In genomic region chr2:197311521-197312033, GRCh38 we compare ENCODE assay signal across 9 cellular contexts. TPM values are rescaled to one million over a fixed set of nuclear protein-coding genes. Genes with fewer than 3 reads are reported as not detected.
DNase-seq lines count a peak whose midpoint lies in the region; ATAC-seq and TF ChIP-seq lines count a peak whose summit lies in the region.
"Had no signal": no experiment of that assay in that cellular context is flagged by ENCODE, and none has a peak within 500 bp of the region (broad histone marks: within the 10 kb centered on the region; RNA-seq: fewer than 3 reads in every experiment).

No MANE protein-coding gene starts in this region.

- no peaks in the 10 kb centered on the region; the same call in 1 of the 2 replicates for H3F3A ChIP-seq in Loucy (ENCODE audit: low read depth)

- H3K79me2 ChIP-seq in Loucy (ENCODE audit: insufficient read depth, low read length) = peaks cover 36% of the 10 kb centered on the region

- peak overlapping the region; percentile 24 for H3K27ac Mint-ChIP-seq in chondrocyte (ENCODE audit: unreplicated experiment)
- peak overlapping the region; percentile 60 for H3K27ac Mint-ChIP-seq in osteocyte (ENCODE audit: unreplicated experiment)

- DNase-seq in EL (peak; percentile 4), chondrocyte (ENCODE audit: low spot score) (no peak), osteocyte (ENCODE audit: extremely low spot score, unreplicated experiment) (no peak), ureter (ENCODE audit: low spot score) (no peak), NCI-H1092 (lab: John Stamatoyannopoulos, UW) (no peak), GM20000 (ENCODE audit: low spot score) (no peak)
- DNase-seq: midbrain had no signal

- no peaks in the 10 kb centered on the region for H3K27me3 ChIP-seq in Loucy (ENCODE audit: insufficient read depth, low read length, poor library complexity, severe bottlenecking)

- no peaks in the 10 kb centered on the region for H3K9me3 ChIP-seq in Loucy (ENCODE audit: insufficient read depth, low read depth, low read length)

- peaks cover 40% of the 10 kb centered on the region for H3K4me1 ChIP-seq in Loucy (ENCODE audit: insufficient read depth, low read length, poor library complexity, severe bottlenecking)

- H3K36me3 ChIP-seq in Loucy (ENCODE audit: insufficient read depth, low read length) = no peaks in the 10 kb centered on the region

- TF ChIP-seq CTCF in Loucy (conservative IDR thresholded peaks at IDR 0.05; ENCODE audit: low read length) = no peak
- no peak for TF ChIP-seq CTCF in chondrocyte (IDR thresholded peaks at IDR 0.05)
- no peak for TF ChIP-seq CTCF in osteocyte (IDR thresholded peaks at IDR 0.05)
- TF ChIP-seq CTCF in GM20000 (IDR thresholded peaks at IDR 0.05; ENCODE audit: extremely low read depth, missing control alignments) = no peak

- H3K4me3 Mint-ChIP-seq in chondrocyte (ENCODE audit: unreplicated experiment) (peak overlapping the region; percentile 69), osteocyte (ENCODE audit: unreplicated experiment) (peak overlapping the region; percentile 75)

- H3K9me2 ChIP-seq in Loucy (replicated peaks; ENCODE audit: low read depth, low read length) = no peaks in the 10 kb centered on the region

- H3K4me3 ChIP-seq in Loucy (ENCODE audit: low read length, poor library complexity, severe bottlenecking) = peak overlapping the region; percentile 78

- H3K27me3 Mint-ChIP-seq in chondrocyte (ENCODE audit: low read depth) (no peaks in the 10 kb centered on the region), osteocyte (ENCODE audit: unreplicated experiment) (peaks cover 8% of the 10 kb centered on the region)

- no peaks in the 10 kb centered on the region for H3K36me3 Mint-ChIP-seq in chondrocyte (ENCODE audit: low read depth)
- H3K36me3 Mint-ChIP-seq in osteocyte (ENCODE audit: unreplicated experiment) = no peaks in the 10 kb centered on the region

- peak overlapping the region; percentile 79 for H3K4me2 ChIP-seq in Loucy (ENCODE audit: low read depth, low read length, poor library complexity, severe bottlenecking)

- peaks cover 10% of the 10 kb centered on the region for H4K20me1 ChIP-seq in Loucy (ENCODE audit: insufficient read depth, low read length, poor library complexity, severe bottlenecking)

- H3K9ac ChIP-seq in Loucy (ENCODE audit: low read depth, low read length, poor library complexity, severe bottlenecking) = peak overlapping the region; percentile 71

- peak overlapping the region; percentile 96 for H2AFZ ChIP-seq in Loucy (ENCODE audit: low read length)

- H3K4me1 Mint-ChIP-seq in chondrocyte (ENCODE audit: low read depth) = peaks cover 32% of the 10 kb centered on the region
- H3K4me1 Mint-ChIP-seq in osteocyte (ENCODE audit: unreplicated experiment) = peaks cover 7% of the 10 kb centered on the region

- no peak for ATAC-seq in HG03565 (IDR thresholded peaks at IDR 0.05; ENCODE audit: unreplicated experiment)

- H3K9me3 Mint-ChIP-seq in chondrocyte (ENCODE audit: low read depth) (no peaks in the 10 kb centered on the region), osteocyte (ENCODE audit: unreplicated experiment) (no peaks in the 10 kb centered on the region)

RNA-seq across cellular contexts. Expression of gene ANKRD44, which starts 1.0 kb away (rescaled TPM):
- total RNA-seq in chondrocyte (21.4 to 45.8 TPM (median 26.1 TPM) in 3 replicates), osteocyte (14.3 and 16.6 TPM in 2 replicates), ureter (36.1 TPM)
